ENCODE assay signal across 8 cellular contexts in the genomic region with DNA sequence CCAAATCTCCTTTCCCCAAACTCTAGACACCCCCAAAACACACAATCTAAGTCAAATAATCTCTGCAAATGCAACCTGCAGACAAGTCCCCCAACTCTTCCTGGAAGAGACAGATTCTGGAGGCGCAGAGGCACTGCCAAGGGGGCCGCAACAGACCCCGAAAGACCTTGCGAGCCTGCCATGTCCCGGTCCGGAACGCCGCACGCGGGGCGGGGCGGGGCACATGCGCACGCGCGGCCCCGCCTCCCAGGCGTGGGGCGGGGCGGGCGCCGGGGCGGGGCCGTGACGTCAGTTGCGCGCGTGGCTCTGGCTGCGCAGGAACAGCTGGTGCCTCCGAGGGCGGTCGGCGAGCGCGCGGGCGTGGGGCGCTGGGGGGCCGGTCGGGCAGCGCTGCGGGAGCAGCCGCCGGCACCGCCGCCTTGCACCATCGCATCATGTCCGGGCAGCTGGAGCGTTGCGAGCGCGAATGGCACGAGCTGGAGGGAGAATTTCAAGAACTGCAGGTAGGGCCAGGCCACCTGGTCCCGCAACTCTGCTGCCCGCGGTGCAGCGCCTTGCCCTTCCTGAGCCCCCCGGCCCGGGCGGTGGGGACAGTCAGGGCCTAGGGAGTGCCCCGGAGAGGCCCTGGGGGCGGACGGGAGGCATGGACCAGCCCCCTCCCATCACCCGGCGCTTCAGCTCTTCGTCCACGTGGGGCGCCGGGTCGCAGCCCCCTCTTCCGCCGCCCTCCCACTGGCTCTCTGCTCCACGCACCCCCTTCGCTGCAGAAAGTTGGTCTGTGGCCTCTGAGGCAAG. TPM values are rescaled to one million over a fixed set of nuclear protein-coding genes. Genes with fewer than 3 reads are reported as not detected.
A peak's percentile ranks its signal among the peaks of the same experiment; 100 is the strongest.
DNase-seq lines count a peak whose midpoint lies in the region; ATAC-seq, FAIRE-seq and TF ChIP-seq lines count a peak whose summit lies in the region.

A gene (plus strand): TSS at position 291 of the 795 bp plus-strand sequence. CDS start 144 bp downstream, at position 435.

- TF ChIP-seq CTCF in prostate gland (IDR thresholded peaks at IDR 0.05), result no peak

- H3K4me1 ChIP-seq in prostate gland (replicated peaks), result peaks cover 4% of the 10 kb centered on the region

- peak within 1 kb of the TSS; percentile 31 for H3K27ac ChIP-seq in adipose tissue (ENCODE audit: low read depth, low read length)
- H3K27ac ChIP-seq in prostate gland, result peak within 1 kb of the TSS; percentile 81 to 82

- ATAC-seq in GM21717 (IDR thresholded peaks at IDR 0.05; ENCODE audit: unreplicated experiment) (peak; percentile 65), left cardiac atrium (peak; percentile 96 to 98)

- WGBS in adipose tissue, 3 donors, result 1% methylated on average over 50 to 74 of the region's 74 CpGs
- WGBS in prostate gland, result under 1% methylated on average over 42 of the region's 74 CpGs

- H3K4me3 ChIP-seq in prostate gland, result peak within 1 kb of the TSS; percentile 80 to 97

- in situ Hi-C loops in KBM-7 (cut with MboI; ENCODE audit: low pct_unique_long_range_greater_than_20kb, low sequenced_read_pairs), result loop anchor here (10.0 kb wide), 1 partner anchor 52 kb away; no protein-coding TSS in a partner anchor

- H3K9me3 ChIP-seq in prostate gland, result no peaks in the 10 kb centered on the region

- no peaks in the 10 kb centered on the region for H3K36me3 ChIP-seq in prostate gland

- FAIRE-seq in urothelium cell line (lab: Jason Lieb, UNC), result no peak

- TF ChIP-seq POLR2A in prostate gland (IDR thresholded peaks at IDR 0.05), result peak; percentile 68

- H3K27me3 ChIP-seq in prostate gland (replicated peaks; ENCODE audit: insufficient read depth), result no peaks in the 10 kb centered on the region

- intact Hi-C loops in left cardiac atrium (cut with DNase I) (loop anchor here in 1 of 2 donors (5.0 kb wide), 1 partner anchor 55 kb away; no protein-coding TSS in a partner anchor), prostate gland (cut with DNase I) (no loop called here)

- DNase-seq in GM03348 (ENCODE audit: low spot score), result peak; percentile 98
- DNase-seq in KBM-7, result peak; percentile 53
- DNase-seq in SW480 (ENCODE audit: low spot score), result peak; percentile 46
- peak; percentile 89 for DNase-seq in left cardiac atrium
- peak; percentile 82 for DNase-seq in prostate gland (ENCODE audit: low spot score)
- DNase-seq in urothelium cell line (ENCODE audit: low spot score), result peak; percentile 89

RNA-seq across cellular contexts. Expression of the gene that starts here (rescaled TPM):
- polyA plus RNA-seq in adipose tissue, result 10 to 100 TPM in 1 of 3 donors, 1 to 10 TPM in 2; 6.1 to 10.6 (median 8.3) TPM
- total RNA-seq in left cardiac atrium (10 to 100 TPM in 1 of 2 donors, 1 to 10 TPM in 1; 8.5 to 10.2 TPM), prostate gland (10 to 100 TPM in 1 of 2 donors, 1 to 10 TPM in 1; 9.5 to 12.2 TPM)

Comparison
In these comparisons a context has a peak if more than half of its experiments do, and no peak if none do; other contexts are left out.
1. Peak in every context shown above with its lines: DNase-seq, ATAC-seq, H3K4me3 ChIP-seq and H3K27ac ChIP-seq.
2. DNase-seq: peak in every context shown above with its lines; median percentile 98 in GM03348; 89 in left cardiac atrium; 89 in urothelium cell line; 82 in prostate gland; 53 in KBM-7; 46 in SW480.